ENCODE assay signal across 26 cellular contexts in genomic region chr9:86036555-86036954, GRCh38.
A peak's percentile ranks its signal among the peaks of the same experiment; 100 is the strongest.
DNase-seq lines count a peak whose midpoint lies in the region; ATAC-seq and TF ChIP-seq lines count a peak whose summit lies in the region.
"Had no signal": no experiment of that assay in that cellular context is flagged by ENCODE, and none has a peak within 500 bp of the region (broad histone marks: within the 10 kb centered on the region; RNA-seq: fewer than 3 reads in every experiment).

No MANE protein-coding gene starts in this region.

- intact Hi-C loops in colonic mucosa (cut with DNase I): no loop called here
- intact Hi-C loops in prostate gland (cut with DNase I): no loop called here
- intact Hi-C loops in dorsolateral prefrontal cortex (cut with DNase I): no loop called here

- H3K9me3 ChIP-seq in colonic mucosa (no peaks in the 10 kb centered on the region), prostate gland (no peaks in the 10 kb centered on the region)
- H3K9me3 ChIP-seq: ascending aorta, left ventricle myocardium inferior had no signal

- no peak for TF ChIP-seq CTCF in colonic mucosa (IDR thresholded peaks at IDR 0.05)
- no peak for TF ChIP-seq CTCF in prostate gland (IDR thresholded peaks at IDR 0.05)
- no peak for TF ChIP-seq CTCF in dorsolateral prefrontal cortex (IDR thresholded peaks at IDR 0.05 in 54 of 56, conservative IDR thresholded peaks at IDR 0.05 in 2 of 56; ENCODE audit: low read depth in 1 of 56, partially characterized antibody in 56 of 56)

- no peaks in the 10 kb centered on the region for H3K4me1 ChIP-seq in colonic mucosa
- H3K4me1 ChIP-seq in prostate gland (replicated peaks): no peaks in the 10 kb centered on the region
- H3K4me1 ChIP-seq: ascending aorta, left ventricle myocardium inferior had no signal

- H3K36me3 ChIP-seq in colonic mucosa (peaks cover 11% of the 10 kb centered on the region), prostate gland (no peaks in the 10 kb centered on the region)
- H3K36me3 ChIP-seq: ascending aorta had no signal

- H3K27me3 ChIP-seq in colonic mucosa (no peaks in the 10 kb centered on the region), prostate gland (replicated peaks; ENCODE audit: insufficient read depth) (no peaks in the 10 kb centered on the region), dorsolateral prefrontal cortex (no peaks in the 10 kb centered on the region)
- H3K27me3 ChIP-seq: ascending aorta had no signal

- ATAC-seq in HG03457 (IDR thresholded peaks at IDR 0.05; ENCODE audit: unreplicated experiment): no peak
- ATAC-seq: stimulated activated effector memory CD8-positive, alpha-beta T cell treated with anti-CD3 and anti-CD28 coated beads, Interleukin-12 subunit alpha, Interleukin-12 subunit beta, amount 100 ng/mL, for 72 hours; T-cell had no signal

- TF ChIP-seq POLR2A in prostate gland (IDR thresholded peaks at IDR 0.05): no peak

- peak overlapping the region in 1 of 2 donors; percentile 21 for H3K9ac ChIP-seq in colonic mucosa (ENCODE audit: low read depth in 2 of 2, low read length in 2 of 2)

- H3K4me3 ChIP-seq in colonic mucosa (no peak overlapping the region), prostate gland (no peak overlapping the region), dorsolateral prefrontal cortex (no peak overlapping the region)
- H3K4me3 ChIP-seq: ascending aorta, coronary artery, left ventricle myocardium inferior had no signal

- peak; percentile 23 for DNase-seq in NCI-H510A treated with DMSO at 0.1 percent for 48 hours (lab: John Stamatoyannopoulos, UW)
- no peak for DNase-seq in NCI-H510A (lab: John Stamatoyannopoulos, UW)
- DNase-seq in NCI-H2029 treated with DMSO at 0.1 percent for 48 hours (lab: John Stamatoyannopoulos, UW): peak; percentile 86
- DNase-seq in colonic mucosa: no peak
- DNase-seq in prostate gland (ENCODE audit: low spot score): peak; percentile 34
- DNase-seq in dorsolateral prefrontal cortex: no peak
- DNase-seq in activated CD4-positive, alpha-beta T cell treated with anti-CD3 and anti-CD28 coated beads, Interleukin-2, amount 50 U/mL, for 4 hours: no peak
- DNase-seq: activated B cell treated with CpG ODN at 0.5 μM for 24 hours; activated CD4-positive, alpha-beta T cell treated with anti-CD3 and anti-CD28 coated beads, Interleukin-2, amount 10 ng/mL, durations not matched to agents 7 days and 5 days; activated effector memory CD4-positive, alpha-beta T cell treated with anti-CD3 and anti-CD28 coated beads, Interleukin-2, amount 50 U/mL, for 16 hours; activated T-cell treated with anti-CD3 and anti-CD28 coated beads, Interleukin-2, amount 50 U/mL, for 1 hour; CD4-positive, alpha-beta T cell; effector memory CD4-positive, alpha-beta T cell; EL; erythroblast; left ventricle myocardium inferior; mesenchymal stem cell; NCI-H1436 treated with DMSO at 0.1 percent for 48 hours; NCI-H2227 treated with DMSO at 0.1 percent for 48 hours; nucleus accumbens; RPMI8226; T-cell had no signal

- 81% methylated on average over 9 of the region's 9 CpGs for WGBS in prostate gland

- H3K27ac ChIP-seq in colonic mucosa (peak overlapping the region; percentile 16), prostate gland (peak overlapping the region; percentile 34 to 72), dorsolateral prefrontal cortex (no peak overlapping the region)
- H3K27ac ChIP-seq: ascending aorta, coronary artery, left ventricle myocardium inferior had no signal

Comparison
In these comparisons a context has a peak if more than half of its experiments do, and no peak if none do; other contexts are left out.
1. DNase-seq: peak in NCI-H510A treated with DMSO at 0.1 percent for 48 hours (single experiment), NCI-H2029 treated with DMSO at 0.1 percent for 48 hours (single experiment) and prostate gland (single experiment); none in NCI-H510A (single experiment), colonic mucosa (single experiment), dorsolateral prefrontal cortex (0 of 10) and activated CD4-positive, alpha-beta T cell treated with anti-CD3 and anti-CD28 coated beads, Interleukin-2, amount 50 U/mL, for 4 hours (0 of 2).
2. H3K27ac ChIP-seq: peak in colonic mucosa (single experiment) and prostate gland (2 of 2); none in dorsolateral prefrontal cortex (0 of 59).